In the genomic region with DNA sequence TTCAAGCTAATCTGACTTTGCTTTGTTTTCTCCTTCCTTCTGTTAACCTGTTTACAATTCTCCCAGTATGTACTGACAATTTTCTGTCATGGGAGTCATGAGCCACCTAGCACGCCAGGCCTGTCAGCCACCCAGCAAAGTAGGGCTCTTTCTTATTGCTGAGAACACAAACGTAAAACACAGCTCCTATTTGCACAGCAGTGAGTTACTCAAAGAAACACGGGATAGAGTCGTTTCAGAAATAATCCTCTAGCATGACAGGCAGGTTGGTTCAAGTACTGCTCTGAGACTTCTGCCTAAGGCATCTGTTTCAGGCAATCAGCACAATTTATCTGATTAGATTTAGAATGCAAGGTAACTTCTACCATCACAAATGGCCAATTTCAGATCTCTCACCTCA, we compare ENCODE assay signal across 1 cellular context.
TF ChIP-seq lines count a peak whose summit lies in the region.

No MANE protein-coding gene starts in this region.

TF ChIP-seq in WTC11, 78 proteins besides CTCF, POLR2A, EP300 and RAD21 (continued from another document):
- TF ChIP-seq, protein P1, sequence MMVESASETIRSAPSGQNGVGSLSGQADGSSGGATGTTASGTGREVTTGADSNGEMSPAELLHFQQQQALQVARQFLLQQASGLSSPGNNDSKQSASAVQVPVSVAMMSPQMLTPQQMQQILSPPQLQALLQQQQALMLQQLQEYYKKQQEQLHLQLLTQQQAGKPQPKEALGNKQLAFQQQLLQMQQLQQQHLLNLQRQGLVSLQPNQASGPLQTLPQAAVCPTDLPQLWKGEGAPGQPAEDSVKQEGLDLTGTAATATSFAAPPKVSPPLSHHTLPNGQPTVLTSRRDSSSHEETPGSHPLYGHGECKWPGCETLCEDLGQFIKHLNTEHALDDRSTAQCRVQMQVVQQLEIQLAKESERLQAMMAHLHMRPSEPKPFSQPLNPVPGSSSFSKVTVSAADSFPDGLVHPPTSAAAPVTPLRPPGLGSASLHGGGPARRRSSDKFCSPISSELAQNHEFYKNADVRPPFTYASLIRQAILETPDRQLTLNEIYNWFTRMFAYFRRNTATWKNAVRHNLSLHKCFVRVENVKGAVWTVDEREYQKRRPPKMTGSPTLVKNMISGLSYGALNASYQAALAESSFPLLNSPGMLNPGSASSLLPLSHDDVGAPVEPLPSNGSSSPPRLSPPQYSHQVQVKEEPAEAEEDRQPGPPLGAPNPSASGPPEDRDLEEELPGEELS (CRISPR knock-in tag; IDR thresholded peaks at IDR 0.05): no peak
- TF ChIP-seq NR3C1 (CRISPR knock-in tag; conservative IDR thresholded peaks at IDR 0.05; ENCODE audit: low read depth) (no peak), NFYB (CRISPR knock-in tag; conservative IDR thresholded peaks at IDR 0.05; ENCODE audit: low read depth) (no peak)
TF ChIP-seq in WTC11: peak in this region for 0.
